Comparison of ENCODE assay signal across 22 cellular contexts in the genomic region with DNA sequence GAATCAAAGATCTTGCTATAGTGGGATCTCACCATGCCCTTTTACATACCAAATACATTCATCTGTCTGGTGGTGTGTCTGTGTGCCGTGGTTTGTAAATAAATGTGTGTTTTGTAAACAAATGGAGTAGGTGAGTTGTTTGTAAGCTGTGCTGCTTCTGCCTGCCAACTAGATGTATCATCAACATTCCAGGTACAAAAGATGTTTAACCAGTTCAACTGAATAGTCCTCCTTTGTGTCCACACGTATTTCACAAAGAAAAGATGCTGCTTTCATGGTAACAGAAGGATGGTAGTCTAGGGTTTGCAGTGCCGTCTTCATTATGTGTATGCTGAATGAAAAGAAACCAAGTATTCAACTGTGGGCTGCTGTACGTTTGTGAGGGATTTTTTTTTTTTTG.
A peak's percentile ranks its signal among the peaks of the same experiment; 100 is the strongest.
DNase-seq lines count a peak whose midpoint lies in the region; ATAC-seq and TF ChIP-seq lines count a peak whose summit lies in the region.
"Had no signal": no experiment of that assay in that cellular context is flagged by ENCODE, and none has a peak within 500 bp of the region (broad histone marks: within the 10 kb centered on the region; RNA-seq: fewer than 3 reads in every experiment).

No MANE protein-coding gene starts in this region.

- H3K4ac ChIP-seq in mesendoderm (ENCODE audit: low read depth, low read length), result no peak overlapping the region

- no peaks in the 10 kb centered on the region for H3K79me2 ChIP-seq in mesendoderm (ENCODE audit: control insufficient read depth, insufficient read depth, low read length)

- H2BK5ac ChIP-seq in mesendoderm (ENCODE audit: low read length), result no peak overlapping the region

- H3K4me3 ChIP-seq in LNCaP clone FGC (ENCODE audit: low read depth, low read length) (no peak overlapping the region), RWPE2 (ENCODE audit: severe bottlenecking) (no peak overlapping the region), mesendoderm (ENCODE audit: low read length) (no peak overlapping the region)
- H3K4me3 ChIP-seq: heart right ventricle, MG63, upper lobe of left lung had no signal

- H2BK15ac ChIP-seq in mesendoderm (replicated peaks; ENCODE audit: low read depth), result no peak overlapping the region

- H3K9ac ChIP-seq in mesendoderm (ENCODE audit: low read length), result no peak overlapping the region

- TF ChIP-seq CTCF in LNCaP clone FGC (IDR thresholded peaks at IDR 0.05; ENCODE audit: control insufficient read depth, extremely low read depth, insufficient read depth) (no peak), RWPE2 (IDR thresholded peaks at IDR 0.05; ENCODE audit: poor library complexity, severe bottlenecking) (no peak)

- no peak overlapping the region for H4K5ac ChIP-seq in mesendoderm (ENCODE audit: low read length)

- no CpG with 5 or more reads among the region's 4 CpGs for WGBS in mesendoderm (ENCODE audit: extremely low coverage, insufficient coverage, low lambda C conversion rate)

- no peak overlapping the region for H2BK120ac ChIP-seq in mesendoderm (ENCODE audit: low read depth, low read length)

- H3K27me3 ChIP-seq in RWPE2 (ENCODE audit: insufficient read depth, poor library complexity, severe bottlenecking) (no peaks in the 10 kb centered on the region), mesendoderm (ENCODE audit: insufficient read depth, low read length, poor library complexity) (no peaks in the 10 kb centered on the region)
- H3K27me3 ChIP-seq: heart right ventricle, MG63, upper lobe of left lung had no signal

- H3K9me3 ChIP-seq in RWPE2 (ENCODE audit: severe bottlenecking), result no peaks in the 10 kb centered on the region
- H3K9me3 ChIP-seq: heart right ventricle, MG63, upper lobe of left lung had no signal

- H3K4me1 ChIP-seq in RWPE2 (ENCODE audit: insufficient read depth, poor library complexity, severe bottlenecking) (no peaks in the 10 kb centered on the region), mesendoderm (ENCODE audit: control insufficient read depth, low read depth, low read length) (peaks cover 5% of the 10 kb centered on the region)
- H3K4me1 ChIP-seq: upper lobe of left lung had no signal

- no peak overlapping the region for H2AK5ac ChIP-seq in mesendoderm (ENCODE audit: low read length)

- DNase-seq in NCI-H2029 (lab: John Stamatoyannopoulos, UW) (peak; percentile 18), NCI-H2029 treated with DMSO at 0.1 percent for 48 hours (lab: John Stamatoyannopoulos, UW) (no peak), LNCaP clone FGC (ENCODE audit: low read depth) (peak; percentile 53), RWPE2 (ENCODE audit: low spot score) (no peak), mesendoderm (peak; percentile 82), SHP77 (lab: John Stamatoyannopoulos, UW) (no peak)
- DNase-seq: activated CD4-positive, alpha-beta memory T cell treated with anti-CD3 and anti-CD28 coated beads for 36 hours; activated naive CD8-positive, alpha-beta T cell treated with anti-CD3 and anti-CD28 coated beads, Interleukin-2, amount 10 ng/mL, durations not matched to agents 7 days and 5 days; activated T-cell treated with anti-CD3 and anti-CD28 coated beads, Interleukin-2, amount 50 U/mL, for 48 hours; heart right ventricle; kidney glomerular epithelial cell; MG63; midbrain; stimulated activated CD4-positive, alpha-beta T cell treated with anti-CD3 and anti-CD28 coated beads, Interleukin-12 subunit alpha, Interleukin-12 subunit beta, amount 100 ng/mL, for 4 hours; T-helper 1 cell; upper lobe of left lung had no signal

- H3K18ac ChIP-seq in mesendoderm (ENCODE audit: low read length), result no peak overlapping the region

- peak overlapping the region; percentile 11 for H3K56ac ChIP-seq in mesendoderm (ENCODE audit: low read length)

- no peak overlapping the region for H3K27ac ChIP-seq in RWPE2 (ENCODE audit: poor library complexity, severe bottlenecking)
- H3K27ac ChIP-seq in mesendoderm (ENCODE audit: low read depth, low read length), result no peak overlapping the region
- H3K27ac ChIP-seq: C4-2B, heart right ventricle, upper lobe of left lung, VCaP had no signal

- H3K4me2 ChIP-seq in mesendoderm (ENCODE audit: low read length), result no peak overlapping the region

- H3K79me1 ChIP-seq in mesendoderm (ENCODE audit: low read length), result no peaks in the 10 kb centered on the region

- H3K23ac ChIP-seq in mesendoderm (ENCODE audit: low read length), result peak overlapping the region; percentile 26

- ATAC-seq in RWPE2 (ENCODE audit: low read depth), result peak; percentile 29; the same call in 1 of the 3 replicates
- no peak for ATAC-seq in GM21529 (IDR thresholded peaks at IDR 0.05; ENCODE audit: unreplicated experiment)
- ATAC-seq in HG03469 (IDR thresholded peaks at IDR 0.05; ENCODE audit: unreplicated experiment), result no peak
- ATAC-seq: heart right ventricle; Right ventricle myocardium inferior; stimulated activated memory B cell treated with anti-CD40 and anti-IgM and Interleukin-4, amounts not matched to agents 10 μg/mL and 1 μg/mL and 100 μg/mL, for 72 hours had no signal

- H4K8ac ChIP-seq in mesendoderm (ENCODE audit: low read depth, low read length), result no peak overlapping the region

- H3K36me3 ChIP-seq in RWPE2 (ENCODE audit: low read depth) (peaks cover 4% of the 10 kb centered on the region; the same call in 1 of the 2 replicates), mesendoderm (ENCODE audit: control insufficient read depth, insufficient read depth, low read length) (no peaks in the 10 kb centered on the region)
- H3K36me3 ChIP-seq: heart right ventricle, MG63, upper lobe of left lung had no signal

Comparison
In these comparisons a context has a peak if more than half of its experiments do, and no peak if none do; other contexts are left out.
1. DNase-seq: peak in NCI-H2029 (single experiment), LNCaP clone FGC (single experiment) and mesendoderm (single experiment); none in NCI-H2029 treated with DMSO at 0.1 percent for 48 hours (single experiment), RWPE2 (single experiment) and SHP77 (0 of 2).